Comparison of ENCODE assay signal across 18 cellular contexts in genomic region chr21:45040114-45040715, GRCh38. TPM values are rescaled to one million over a fixed set of nuclear protein-coding genes. Genes with fewer than 3 reads are reported as not detected.
DNase-seq lines count a peak whose midpoint lies in the region; ATAC-seq and TF ChIP-seq lines count a peak whose summit lies in the region.
"Had no signal": no experiment of that assay in that cellular context is flagged by ENCODE, and none has a peak within 500 bp of the region (broad histone marks: within the 10 kb centered on the region; RNA-seq: fewer than 3 reads in every experiment).

No MANE protein-coding gene starts in this region.

- H3K9me3 ChIP-seq in left lung (peaks cover 0 to 16% of the 10 kb centered on the region in 2 donors), vagina (peaks cover 8% of the 10 kb centered on the region)

- H3K36me3 ChIP-seq in left lung (no peaks in the 10 kb centered on the region), vagina (no peaks in the 10 kb centered on the region)

- TF ChIP-seq CTCF in natural killer cell (IDR thresholded peaks at IDR 0.05): no peak
- no peak for TF ChIP-seq CTCF in left lung (IDR thresholded peaks at IDR 0.05)
- TF ChIP-seq CTCF in vagina (IDR thresholded peaks at IDR 0.05): no peak

- no peak overlapping the region for H3K27ac Mint-ChIP-seq in natural killer cell treated with Interleukin-12 subunit alpha and Interleukin-12 subunit beta and Interleukin-15 and Interleukin-18, amount 100 ng/mL, for 72 hours
- no peak overlapping the region for H3K27ac Mint-ChIP-seq in natural killer cell
- H3K27ac Mint-ChIP-seq: activated naive CD4-positive, alpha-beta T cell treated with anti-CD3 and anti-CD28 coated beads, Interleukin-2, amount 10 ng/mL, durations not matched to agents 7 days and 5 days had no signal

- peak; percentile 31 to 45 for ATAC-seq in natural killer cell treated with Interleukin-12 subunit alpha and Interleukin-12 subunit beta and Interleukin-15 and Interleukin-18, amount 100 ng/mL, for 72 hours
- ATAC-seq in natural killer cell (no peak), left lung (no peak), GM19467 (IDR thresholded peaks at IDR 0.05; ENCODE audit: unreplicated experiment) (no peak)
- ATAC-seq: HCT116 had no signal

- peak overlapping the region; percentile 73 to 76 for H3K27ac ChIP-seq in left lung
- H3K27ac ChIP-seq in skin epidermis: peak overlapping the region in 20 of 21 experiments; percentile 35 to 88 (median 66)
- peak overlapping the region; percentile 84 for H3K27ac ChIP-seq in vagina

- no peak for DNase-seq in natural killer cell treated with Interleukin-12 subunit alpha and Interleukin-12 subunit beta and Interleukin-15 and Interleukin-18, amount 100 ng/mL, for 72 hours (ENCODE audit: low spot score)
- DNase-seq in natural killer cell (no peak), left lung (no peak), vagina (ENCODE audit: extremely low spot score in 2 of 2) (no peak), cerebellar cortex (ENCODE audit: low spot score) (no peak), C1 segment of cervical spinal cord (lab: John Stamatoyannopoulos, UW) (no peak)
- DNase-seq: activated CD4-positive, alpha-beta T cell treated with anti-CD3 and anti-CD28 coated beads, Interleukin-2, amount 50 U/mL, for 4 hours; activated naive CD4-positive, alpha-beta T cell treated with anti-CD3 and anti-CD28 coated beads, Interleukin-2, amount 10 ng/mL, durations not matched to agents 7 days and 5 days; activated T-cell treated with anti-CD3 and anti-CD28 coated beads, Interleukin-2, amount 50 U/mL, for 1 hour; DMS 273 treated with DMSO at 0.1 percent for 48 hours; foreskin melanocyte; kidney glomerular epithelial cell; nephron progenitor cell; SIG-M5; stimulated activated CD4-positive, alpha-beta T cell treated with anti-CD3 and anti-CD28 coated beads, Interleukin-15, amount 100 ng/mL, for 24 hours had no signal

- peaks cover 14% of the 10 kb centered on the region for H3K36me3 Mint-ChIP-seq in natural killer cell treated with Interleukin-12 subunit alpha and Interleukin-12 subunit beta and Interleukin-15 and Interleukin-18, amount 100 ng/mL, for 72 hours
- H3K36me3 Mint-ChIP-seq in natural killer cell: peaks cover 8% of the 10 kb centered on the region
- H3K36me3 Mint-ChIP-seq: activated naive CD4-positive, alpha-beta T cell treated with anti-CD3 and anti-CD28 coated beads, Interleukin-2, amount 10 ng/mL, durations not matched to agents 7 days and 5 days had no signal

- H3K27me3 Mint-ChIP-seq in natural killer cell treated with Interleukin-12 subunit alpha and Interleukin-12 subunit beta and Interleukin-15 and Interleukin-18, amount 100 ng/mL, for 72 hours: peaks cover 22 to 27% of the 10 kb centered on the region in 2 donors
- peaks cover 16 to 20% of the 10 kb centered on the region in 2 donors for H3K27me3 Mint-ChIP-seq in natural killer cell (ENCODE audit: low read depth in 2 of 2)

- H3K27me3 ChIP-seq in left lung: no peaks in the 10 kb centered on the region
- H3K27me3 ChIP-seq in vagina: no peaks in the 10 kb centered on the region

- H3K9me3 Mint-ChIP-seq in natural killer cell treated with Interleukin-12 subunit alpha and Interleukin-12 subunit beta and Interleukin-15 and Interleukin-18, amount 100 ng/mL, for 72 hours: no peaks in the 10 kb centered on the region
- H3K9me3 Mint-ChIP-seq in natural killer cell: peaks cover 2 to 6% of the 10 kb centered on the region in 2 donors

- no peak overlapping the region for H3K4me3 Mint-ChIP-seq in natural killer cell treated with Interleukin-12 subunit alpha and Interleukin-12 subunit beta and Interleukin-15 and Interleukin-18, amount 100 ng/mL, for 72 hours
- no peak overlapping the region for H3K4me3 Mint-ChIP-seq in natural killer cell
- H3K4me3 Mint-ChIP-seq: activated naive CD4-positive, alpha-beta T cell treated with anti-CD3 and anti-CD28 coated beads, Interleukin-2, amount 10 ng/mL, durations not matched to agents 7 days and 5 days; nephron progenitor cell had no signal

- H3K4me1 ChIP-seq in left lung (peaks cover 11 to 24% of the 10 kb centered on the region in 2 donors), vagina (peaks cover 19% of the 10 kb centered on the region)

- H3K4me3 ChIP-seq in left lung (no peak overlapping the region), skin epidermis (no peak overlapping the region), vagina (no peak overlapping the region)

- intact Hi-C loops in natural killer cell (cut with micrococcal nuclease): no loop called here
- intact Hi-C loops in left lung (cut with DNase I): no loop called here
- intact Hi-C loops in vagina (cut with DNase I): no loop called here

- H3K4me1 Mint-ChIP-seq in natural killer cell treated with Interleukin-12 subunit alpha and Interleukin-12 subunit beta and Interleukin-15 and Interleukin-18, amount 100 ng/mL, for 72 hours (ENCODE audit: low read depth in 2 of 2): no peaks in the 10 kb centered on the region
- H3K4me1 Mint-ChIP-seq in natural killer cell: no peaks in the 10 kb centered on the region
- H3K4me1 Mint-ChIP-seq: activated naive CD4-positive, alpha-beta T cell treated with anti-CD3 and anti-CD28 coated beads, Interleukin-2, amount 10 ng/mL, durations not matched to agents 7 days and 5 days had no signal

- TF ChIP-seq POLR2A in vagina (IDR thresholded peaks at IDR 0.05): no peak

RNA-seq across cellular contexts. Expression of gene ADARB1, which starts 34.2 kb away (rescaled TPM):
- 10 to 100 TPM; 28.7 to 38.5 TPM for total RNA-seq in natural killer cell treated with Interleukin-12 subunit alpha and Interleukin-12 subunit beta and Interleukin-15 and Interleukin-18, amount 100 ng/mL, for 72 hours
- 10 to 100 TPM; 20.7 to 28.0 (median 26.6) TPM for total RNA-seq in natural killer cell
- total RNA-seq in left lung: 10 to 100 TPM; 30.4 to 53.4 TPM
- 19.6 TPM for total RNA-seq in vagina

Comparison
In these comparisons a context has a peak if more than half of its experiments do, and no peak if none do; other contexts are left out.
1. ATAC-seq: peak in natural killer cell treated with Interleukin-12 subunit alpha and Interleukin-12 subunit beta and Interleukin-15 and Interleukin-18, amount 100 ng/mL, for 72 hours (2 of 2); none in natural killer cell (0 of 3), left lung (single experiment) and GM19467 (single experiment).
2. Peak in every context shown above with its lines, with median percentiles within 50 percentile points of each other: H3K27ac ChIP-seq.